ENCODE assay signal across 8 cellular contexts in the genomic region with DNA sequence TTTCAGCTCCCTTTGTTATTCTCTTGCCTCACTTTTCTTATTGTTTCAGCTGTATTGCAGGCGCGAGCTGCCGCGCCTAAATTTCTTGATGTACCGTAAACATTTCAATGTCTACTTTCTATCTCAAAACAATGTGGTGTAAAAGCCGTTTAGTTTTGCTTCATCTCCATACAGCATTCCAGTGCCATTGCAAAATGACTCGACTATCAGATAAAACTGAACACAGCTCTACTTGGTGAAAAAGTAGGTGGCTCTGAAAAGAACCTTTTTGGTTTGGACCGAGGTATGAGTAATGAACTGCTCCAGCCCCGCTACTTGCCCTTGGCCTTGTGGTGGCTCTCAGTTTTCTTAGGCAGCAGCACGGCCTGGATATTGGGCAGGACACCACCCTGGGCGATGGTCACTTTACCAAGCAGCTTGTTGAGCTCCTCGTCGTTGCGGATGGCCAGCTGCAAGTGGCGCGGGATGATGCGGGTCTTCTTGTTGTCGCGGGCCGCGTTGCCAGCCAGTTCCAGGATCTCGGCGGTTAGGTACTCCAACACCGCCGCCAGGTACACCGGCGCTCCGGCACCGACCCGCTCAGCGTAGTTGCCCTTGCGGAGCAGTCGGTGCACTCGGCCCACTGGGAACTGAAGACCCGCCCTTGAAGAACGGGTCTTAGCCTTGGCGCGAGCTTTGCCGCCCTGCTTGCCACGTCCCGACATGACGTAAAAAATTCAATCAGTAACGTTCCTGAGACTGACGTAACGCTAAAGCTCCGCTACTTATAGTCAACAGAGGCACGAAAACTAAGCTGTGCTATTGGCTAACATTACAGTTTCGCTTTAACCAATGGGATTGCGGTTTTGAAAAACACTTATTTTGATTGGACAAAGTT.
DNase-seq lines count a peak whose midpoint lies in the region; ATAC-seq, FAIRE-seq and TF ChIP-seq lines count a peak whose summit lies in the region.

No MANE protein-coding gene starts in this region.

- H2BK15ac ChIP-seq in mesendoderm (replicated peaks; ENCODE audit: low read depth) = no peak overlapping the region

- FAIRE-seq in D721Med (lab: Jason Lieb, UNC) = peak; percentile 48

- peak overlapping the region; percentile 99 for H3K9ac ChIP-seq in mesendoderm (ENCODE audit: low read length)

- no peak overlapping the region for H3K27ac Mint-ChIP-seq in endothelial cell (ENCODE audit: unreplicated experiment)

- H3K36me3 Mint-ChIP-seq in endothelial cell (ENCODE audit: low read depth, unreplicated experiment) = no peaks in the 10 kb centered on the region

- H3K56ac ChIP-seq in mesendoderm (ENCODE audit: low read length) = peak overlapping the region; percentile 92

- H2BK120ac ChIP-seq in mesendoderm (ENCODE audit: low read depth, low read length) = peak overlapping the region; percentile 57

- TF ChIP-seq CTCF in D721Med (IDR thresholded peaks at IDR 0.05; ENCODE audit: insufficient read depth, missing control alignments) (no peak), endothelial cell (IDR thresholded peaks at IDR 0.05; ENCODE audit: unreplicated experiment) (no peak)

- H3K79me2 ChIP-seq in mesendoderm (ENCODE audit: control insufficient read depth, insufficient read depth, low read length) = no peaks in the 10 kb centered on the region

- no peak overlapping the region for H3K4me3 Mint-ChIP-seq in endothelial cell (ENCODE audit: unreplicated experiment)

- H2AK5ac ChIP-seq in mesendoderm (ENCODE audit: low read length) = peak overlapping the region; percentile 46

- peak overlapping the region; percentile 80 for H3K27ac ChIP-seq in mesendoderm (ENCODE audit: low read depth, low read length)

- H4K5ac ChIP-seq in mesendoderm (ENCODE audit: low read length) = peak overlapping the region; percentile 26

- no peak for DNase-seq in D721Med (ENCODE audit: insufficient read length, low spot score)
- peak; percentile 96 for DNase-seq in HT-29 (ENCODE audit: low spot score)
- peak; percentile 91 to 97 for DNase-seq in NOMO-1 (lab: John Stamatoyannopoulos, UW; ENCODE audit: unreplicated experiment in 2 of 2)
- peak; percentile 62 for DNase-seq in activated CD8-positive, alpha-beta memory T cell treated with anti-CD3 and anti-CD28 coated beads, Interleukin-2, amount 50 U/mL, for 4 hours
- DNase-seq in endothelial cell (ENCODE audit: low spot score) = peak; percentile 69
- peak; percentile 100 for DNase-seq in mesendoderm
- peak; percentile 60 for DNase-seq in stimulated activated CD8-positive, alpha-beta memory T cell treated with anti-CD3 and anti-CD28 coated beads, Interleukin-4, amount 100 ng/mL, for 24 hours (ENCODE audit: low read depth)

- no peaks in the 10 kb centered on the region for H3K9me3 Mint-ChIP-seq in endothelial cell (ENCODE audit: unreplicated experiment)

- H3K4ac ChIP-seq in mesendoderm (ENCODE audit: low read depth, low read length) = peak overlapping the region; percentile 78

- H4K8ac ChIP-seq in mesendoderm (ENCODE audit: low read depth, low read length) = no peak overlapping the region

- no peak overlapping the region for H3K23ac ChIP-seq in mesendoderm (ENCODE audit: low read length)

- H3K36me3 ChIP-seq in mesendoderm (ENCODE audit: control insufficient read depth, insufficient read depth, low read length) = no peaks in the 10 kb centered on the region

- H3K4me3 ChIP-seq in mesendoderm (ENCODE audit: low read length) = peak overlapping the region; percentile 60

- peak; percentile 79 for ATAC-seq in GM21381 (IDR thresholded peaks at IDR 0.05; ENCODE audit: unreplicated experiment)

- H3K4me1 ChIP-seq in mesendoderm (ENCODE audit: control insufficient read depth, low read depth, low read length) = no peaks in the 10 kb centered on the region

- peaks cover 2% of the 10 kb centered on the region for H3K27me3 Mint-ChIP-seq in endothelial cell (ENCODE audit: unreplicated experiment)

- no CpG with 5 or more reads among the region's 49 CpGs for WGBS in mesendoderm (ENCODE audit: extremely low coverage, insufficient coverage, low lambda C conversion rate)

- H2BK5ac ChIP-seq in mesendoderm (ENCODE audit: low read length) = peak overlapping the region; percentile 66

- peak overlapping the region; percentile 91 for H3K18ac ChIP-seq in mesendoderm (ENCODE audit: low read length)

- no peaks in the 10 kb centered on the region for H3K27me3 ChIP-seq in mesendoderm (ENCODE audit: insufficient read depth, low read length, poor library complexity)

- H3K79me1 ChIP-seq in mesendoderm (ENCODE audit: low read length) = no peaks in the 10 kb centered on the region

- peaks cover 13% of the 10 kb centered on the region for H3K4me1 Mint-ChIP-seq in endothelial cell (ENCODE audit: unreplicated experiment)

- peak overlapping the region; percentile 74 for H3K4me2 ChIP-seq in mesendoderm (ENCODE audit: low read length)
